1 cellular context compared by ENCODE assay signal in the genomic region with DNA sequence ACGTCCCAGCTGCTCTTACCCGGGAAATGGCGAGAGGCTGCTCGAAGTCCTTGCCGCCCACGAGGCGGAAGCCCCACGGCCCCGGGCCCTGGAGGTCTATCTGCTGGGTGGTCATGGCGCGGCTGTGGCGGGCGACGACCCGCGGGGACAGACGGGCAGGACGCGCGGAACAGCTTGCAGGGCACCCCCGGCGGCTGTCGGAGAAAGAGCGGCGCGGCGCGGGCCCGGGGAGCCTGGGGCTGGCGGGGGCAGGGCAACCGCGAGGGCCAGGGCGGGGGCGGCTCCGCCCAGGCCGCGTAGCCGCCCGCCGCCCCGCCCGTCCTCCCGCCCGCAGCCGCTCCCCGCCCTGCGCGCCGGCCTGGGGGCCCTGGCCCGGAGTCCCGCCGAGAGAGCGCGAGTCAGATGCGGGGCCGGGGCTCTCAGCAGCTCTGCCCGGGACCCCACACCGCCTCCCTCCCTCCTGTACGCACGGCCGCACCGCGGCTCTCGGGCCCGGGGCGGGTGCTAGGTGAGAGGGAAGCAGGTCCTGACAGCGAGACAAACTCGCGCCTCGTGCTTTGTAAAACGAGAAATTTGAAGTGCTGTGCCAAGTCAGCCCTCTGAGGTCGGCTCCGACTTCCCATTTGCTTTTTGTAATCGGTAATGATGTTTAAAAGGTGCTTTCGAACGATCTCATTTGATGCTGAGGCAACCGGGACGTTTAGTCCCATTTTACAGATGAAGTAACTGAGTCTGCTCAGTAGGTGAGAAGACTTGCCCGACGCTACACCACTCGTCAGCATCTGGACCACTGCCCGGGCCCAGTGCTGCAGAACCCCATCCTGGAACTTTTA.
TF ChIP-seq lines count a peak whose summit lies in the region.

A gene with protein sequence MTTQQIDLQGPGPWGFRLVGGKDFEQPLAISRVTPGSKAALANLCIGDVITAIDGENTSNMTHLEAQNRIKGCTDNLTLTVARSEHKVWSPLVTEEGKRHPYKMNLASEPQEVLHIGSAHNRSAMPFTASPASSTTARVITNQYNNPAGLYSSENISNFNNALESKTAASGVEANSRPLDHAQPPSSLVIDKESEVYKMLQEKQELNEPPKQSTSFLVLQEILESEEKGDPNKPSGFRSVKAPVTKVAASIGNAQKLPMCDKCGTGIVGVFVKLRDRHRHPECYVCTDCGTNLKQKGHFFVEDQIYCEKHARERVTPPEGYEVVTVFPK (minus strand): TSS at position 203 of the 833 bp plus-strand sequence. CDS start 88 bp downstream, at position 115.

TF ChIP-seq in K562, 482 proteins besides CTCF, POLR2A, EP300 and RAD21 (continued from another document and continues in another):
- TF ChIP-seq RERE (CRISPR knock-in tag; IDR thresholded peaks at IDR 0.05; ENCODE audit: borderline replicate concordance) (no peak), ZNF184 (CRISPR knock-in tag; IDR thresholded peaks at IDR 0.05) (no peak), CBFA2T3 (IDR thresholded peaks at IDR 0.05) (no peak), ZEB2 (IDR thresholded peaks at IDR 0.05) (no peak), HLTF (IDR thresholded peaks at IDR 0.05) (no peak), ZNF24 (IDR thresholded peaks at IDR 0.05) (no peak), ZBTB17 (CRISPR knock-in tag; IDR thresholded peaks at IDR 0.05) (no peak), ZBTB1 (CRISPR knock-in tag; IDR thresholded peaks at IDR 0.05; ENCODE audit: borderline replicate concordance, low read depth) (peak; percentile 38; the same call in 1 of the 2 replicates), ZFP1 (CRISPR knock-in tag; IDR thresholded peaks at IDR 0.05) (no peak), MTF1 (CRISPR knock-in tag; IDR thresholded peaks at IDR 0.05; ENCODE audit: borderline replicate concordance) (no peak), E2F1 (CRISPR knock-in tag; IDR thresholded peaks at IDR 0.05) (no peak), NR4A1 (CRISPR knock-in tag; IDR thresholded peaks at IDR 0.05) (no peak), NR4A1 (tag; IDR thresholded peaks at IDR 0.05) (no peak), ELF4 (CRISPR knock-in tag; IDR thresholded peaks at IDR 0.05) (no peak), KLF10 (CRISPR knock-in tag; IDR thresholded peaks at IDR 0.05) (no peak), PCBP1 (IDR thresholded peaks at IDR 0.05; ENCODE audit: low read depth, low read length, poor library complexity, severe bottlenecking) (peak; percentile 61), EGR1 (conservative IDR thresholded peaks at IDR 0.05) (0 out of 2 replicates have a peak, but pooled peaks have one; percentile 7), MCM5 (IDR thresholded peaks at IDR 0.05; ENCODE audit: low read depth) (no peak), TOE1 (IDR thresholded peaks at IDR 0.05; ENCODE audit: borderline replicate concordance) (no peak), TOE1 (CRISPR knock-in tag; IDR thresholded peaks at IDR 0.05; ENCODE audit: borderline replicate concordance, low read depth) (no peak), ZKSCAN1 (IDR thresholded peaks at IDR 0.05; ENCODE audit: low read depth, low read length) (no peak), ZNF175 (CRISPR knock-in tag; IDR thresholded peaks at IDR 0.05; ENCODE audit: low read depth) (no peak), BRF1 (IDR thresholded peaks at IDR 0.05; ENCODE audit: borderline replicate concordance, extremely low read depth, insufficient read length) (no peak), ZNF146 (CRISPR knock-in tag; IDR thresholded peaks at IDR 0.05; ENCODE audit: unreplicated experiment) (no peak), MYNN (IDR thresholded peaks at IDR 0.05) (peak; percentile 32; the same call in 1 of the 2 replicates), MYNN (CRISPR knock-in tag; IDR thresholded peaks at IDR 0.05) (no peak), HIVEP1 (CRISPR knock-in tag; IDR thresholded peaks at IDR 0.05) (no peak), RBBP5 (IDR thresholded peaks at IDR 0.05; ENCODE audit: borderline replicate concordance, insufficient read depth, low read length, poor library complexity, severe bottlenecking) (peak; percentile 32), HDAC6 (IDR thresholded peaks at IDR 0.05; ENCODE audit: low read depth, low read length) (no peak), FOXO4 (CRISPR knock-in tag; IDR thresholded peaks at IDR 0.05) (no peak), HDGF (IDR thresholded peaks at IDR 0.05) (peak; percentile 74; the same call in 1 of the 2 replicates), DNMT1 (IDR thresholded peaks at IDR 0.05) (no peak), ZNF830 (CRISPR knock-in tag; IDR thresholded peaks at IDR 0.05) (no peak), IFI16 (CRISPR knock-in tag; IDR thresholded peaks at IDR 0.05) (no peak), NR2C2 (CRISPR knock-in tag; IDR thresholded peaks at IDR 0.05) (no peak), NR2C2 (tag; IDR thresholded peaks at IDR 0.05) (0 out of 2 replicates have a peak, but pooled peaks have one; percentile 14), PTTG1 (tag; IDR thresholded peaks at IDR 0.05; ENCODE audit: low read depth) (no peak), TFE3 (CRISPR knock-in tag; IDR thresholded peaks at IDR 0.05) (no peak), SRF (CRISPR knock-in tag; IDR thresholded peaks at IDR 0.05) (no peak), ZNF639 (CRISPR knock-in tag; conservative IDR thresholded peaks at IDR 0.05 in 1 of 2, IDR thresholded peaks at IDR 0.05 in 1 of 2) (peak in 1 of 2 experiments; percentile 69; a peak in 2 of 4 replicates), HNRNPLL (IDR thresholded peaks at IDR 0.05; ENCODE audit: low read depth, low read length, poor library complexity, severe bottlenecking) (no peak), CBFB (CRISPR knock-in tag; IDR thresholded peaks at IDR 0.05) (no peak), GATAD2B (IDR thresholded peaks at IDR 0.05; ENCODE audit: borderline replicate concordance) (no peak; the same call in 1 of the 2 replicates), FOXA3 (CRISPR knock-in tag; conservative IDR thresholded peaks at IDR 0.05 in 1 of 2, IDR thresholded peaks at IDR 0.05 in 1 of 2) (no peak), ATF1 (CRISPR knock-in tag; IDR thresholded peaks at IDR 0.05) (no peak), ATF1 (tag; IDR thresholded peaks at IDR 0.05) (no peak), BMI1 (IDR thresholded peaks at IDR 0.05; ENCODE audit: low read length) (no peak), HOXB6 (CRISPR knock-in tag; IDR thresholded peaks at IDR 0.05; ENCODE audit: borderline replicate concordance) (no peak), HDAC2 (IDR thresholded peaks at IDR 0.05) (peak; percentile 97), DMBX1 (CRISPR knock-in tag; IDR thresholded peaks at IDR 0.05; ENCODE audit: borderline replicate concordance) (0 out of 2 replicates have a peak, but pooled peaks have one; percentile 23), ELK3 (CRISPR knock-in tag; IDR thresholded peaks at IDR 0.05) (no peak), JUNB (CRISPR knock-in tag; conservative IDR thresholded peaks at IDR 0.05) (no peak)
- TF ChIP-seq, protein P1, sequence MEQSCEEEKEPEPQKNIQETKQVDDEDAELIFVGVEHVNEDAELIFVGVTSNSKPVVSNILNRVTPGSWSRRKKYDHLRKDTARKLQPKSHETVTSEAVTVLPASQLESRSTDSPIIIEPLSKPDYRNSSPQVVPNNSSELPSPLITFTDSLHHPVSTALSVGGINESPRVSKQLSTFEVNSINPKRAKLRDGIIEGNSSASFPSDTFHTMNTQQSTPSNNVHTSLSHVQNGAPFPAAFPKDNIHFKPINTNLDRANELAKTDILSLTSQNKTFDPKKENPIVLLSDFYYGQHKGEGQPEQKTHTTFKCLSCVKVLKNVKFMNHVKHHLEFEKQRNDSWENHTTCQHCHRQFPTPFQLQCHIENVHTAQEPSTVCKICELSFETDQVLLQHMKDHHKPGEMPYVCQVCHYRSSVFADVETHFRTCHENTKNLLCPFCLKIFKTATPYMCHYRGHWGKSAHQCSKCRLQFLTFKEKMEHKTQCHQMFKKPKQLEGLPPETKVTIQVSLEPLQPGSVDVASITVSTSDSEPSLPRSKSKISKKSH (CRISPR knock-in tag; IDR thresholded peaks at IDR 0.05), result no peak
- TF ChIP-seq, protein P2, sequence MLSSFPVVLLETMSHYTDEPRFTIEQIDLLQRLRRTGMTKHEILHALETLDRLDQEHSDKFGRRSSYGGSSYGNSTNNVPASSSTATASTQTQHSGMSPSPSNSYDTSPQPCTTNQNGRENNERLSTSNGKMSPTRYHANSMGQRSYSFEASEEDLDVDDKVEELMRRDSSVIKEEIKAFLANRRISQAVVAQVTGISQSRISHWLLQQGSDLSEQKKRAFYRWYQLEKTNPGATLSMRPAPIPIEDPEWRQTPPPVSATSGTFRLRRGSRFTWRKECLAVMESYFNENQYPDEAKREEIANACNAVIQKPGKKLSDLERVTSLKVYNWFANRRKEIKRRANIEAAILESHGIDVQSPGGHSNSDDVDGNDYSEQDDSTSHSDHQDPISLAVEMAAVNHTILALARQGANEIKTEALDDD (IDR thresholded peaks at IDR 0.05), result no peak
